ENCODE assay signal across 29 cellular contexts in genomic region chr10:30389543-30389942, GRCh38.
"Had no signal": no experiment of that assay in that cellular context is flagged by ENCODE, and none has a peak within 500 bp of the region (broad histone marks: within the 10 kb centered on the region; RNA-seq: fewer than 3 reads in every experiment).

No MANE protein-coding gene starts in this region.

- FAIRE-seq: kidney, pancreas, small intestine had no signal

- ATAC-seq: natural killer cell treated with Interleukin-12 subunit alpha and Interleukin-12 subunit beta and Interleukin-15 and Interleukin-18, amount 100 ng/mL, for 72 hours; pancreas; right cardiac atrium; stimulated activated effector memory CD8-positive, alpha-beta T cell treated with anti-CD3 and anti-CD28 coated beads, Interleukin-12 subunit alpha, Interleukin-12 subunit beta, amount 100 ng/mL, for 72 hours; upper lobe of right lung had no signal

- H3K27me3 ChIP-seq: pancreas, sigmoid colon, suprapubic skin, tibial artery, upper lobe of right lung, uterus had no signal

- H3K27ac Mint-ChIP-seq: immature natural killer cell; mesothelial cell of epicardium; natural killer cell treated with Interleukin-12 subunit alpha and Interleukin-12 subunit beta and Interleukin-15 and Interleukin-18, amount 100 ng/mL, for 72 hours; stimulated activated effector memory CD8-positive, alpha-beta T cell treated with anti-CD3 and anti-CD28 coated beads, Interleukin-12 subunit alpha, Interleukin-12 subunit beta, amount 100 ng/mL, for 72 hours; stimulated activated naive CD8-positive, alpha-beta T cell treated with anti-CD3 and anti-CD28 coated beads, Interleukin-15, Interleukin-2, amounts not matched to agents 100 ng/mL and 50 ng/mL, for 24 hours had no signal

- H3K4me3 ChIP-seq: left ventricle myocardium inferior, lung, pancreas, prostate gland, sigmoid colon, spleen, suprapubic skin, thoracic aorta, tibial artery, upper lobe of right lung, uterus had no signal

- H3K4me3 Mint-ChIP-seq: immature natural killer cell; mesothelial cell of epicardium; natural killer cell treated with Interleukin-12 subunit alpha and Interleukin-12 subunit beta and Interleukin-15 and Interleukin-18, amount 100 ng/mL, for 72 hours; neural crest cell; stimulated activated effector memory CD8-positive, alpha-beta T cell treated with anti-CD3 and anti-CD28 coated beads, Interleukin-12 subunit alpha, Interleukin-12 subunit beta, amount 100 ng/mL, for 72 hours; stimulated activated naive CD8-positive, alpha-beta T cell treated with anti-CD3 and anti-CD28 coated beads, Interleukin-15, Interleukin-2, amounts not matched to agents 100 ng/mL and 50 ng/mL, for 24 hours had no signal

- DNase-seq: hypothalamus; immature natural killer cell; kidney; left ventricle myocardium inferior; mesendoderm; naive B cell; nucleus accumbens; pancreas; posterior cingulate gyrus; retina; right cardiac atrium; sigmoid colon; small intestine; spleen; stimulated activated CD4-positive, alpha-beta T cell treated with anti-CD3 and anti-CD28 coated beads, Interleukin-4, amount 100 ng/mL, for 24 hours; stimulated activated naive CD4-positive, alpha-beta T cell; tibial artery; trophoblast cell; upper lobe of right lung; uterus had no signal

- H3K36me3 Mint-ChIP-seq: mesothelial cell of epicardium; natural killer cell treated with Interleukin-12 subunit alpha and Interleukin-12 subunit beta and Interleukin-15 and Interleukin-18, amount 100 ng/mL, for 72 hours; stimulated activated effector memory CD8-positive, alpha-beta T cell treated with anti-CD3 and anti-CD28 coated beads, Interleukin-12 subunit alpha, Interleukin-12 subunit beta, amount 100 ng/mL, for 72 hours had no signal

- H3K4me1 ChIP-seq: pancreas, prostate gland, uterus had no signal

- H3K9me3 Mint-ChIP-seq: immature natural killer cell; mesothelial cell of epicardium; natural killer cell treated with Interleukin-12 subunit alpha and Interleukin-12 subunit beta and Interleukin-15 and Interleukin-18, amount 100 ng/mL, for 72 hours; neural crest cell; stimulated activated effector memory CD8-positive, alpha-beta T cell treated with anti-CD3 and anti-CD28 coated beads, Interleukin-12 subunit alpha, Interleukin-12 subunit beta, amount 100 ng/mL, for 72 hours; stimulated activated naive CD8-positive, alpha-beta T cell treated with anti-CD3 and anti-CD28 coated beads, Interleukin-15, Interleukin-2, amounts not matched to agents 100 ng/mL and 50 ng/mL, for 24 hours had no signal

- H3K36me3 ChIP-seq: left ventricle myocardium inferior, pancreas, prostate gland, sigmoid colon, spleen, suprapubic skin, thoracic aorta, tibial artery, upper lobe of right lung, uterus had no signal

- H3K9me3 ChIP-seq: left ventricle myocardium inferior, pancreas, prostate gland, sigmoid colon, spleen, suprapubic skin, thoracic aorta, tibial artery, upper lobe of right lung, uterus had no signal

- H3K27ac ChIP-seq: left ventricle myocardium inferior, pancreas, prostate gland, sigmoid colon, suprapubic skin, thoracic aorta, tibial artery, upper lobe of right lung, uterus had no signal
